In genomic region chr15:76190767-76191538, GRCh38 we compare ENCODE assay signal across 8 cellular contexts.
DNase-seq lines count a peak whose midpoint lies in the region; ATAC-seq and TF ChIP-seq lines count a peak whose summit lies in the region.

No MANE protein-coding gene starts in this region.

- peaks cover 25% of the 10 kb centered on the region for H3K27me3 Mint-ChIP-seq in activated T-helper 17 cell treated with anti-CD3 and anti-CD28 coated beads, Interleukin-2, amount 50 U/mL, for 72 hours

- no peaks in the 10 kb centered on the region for H3K9me3 Mint-ChIP-seq in activated T-helper 17 cell treated with anti-CD3 and anti-CD28 coated beads, Interleukin-2, amount 50 U/mL, for 72 hours

- peak overlapping the region; percentile 39 for H3K4me3 Mint-ChIP-seq in activated T-helper 17 cell treated with anti-CD3 and anti-CD28 coated beads, Interleukin-2, amount 50 U/mL, for 72 hours

- no peaks in the 10 kb centered on the region for H3K36me3 Mint-ChIP-seq in activated T-helper 17 cell treated with anti-CD3 and anti-CD28 coated beads, Interleukin-2, amount 50 U/mL, for 72 hours (ENCODE audit: low read depth)

- no peak overlapping the region for H3K27ac Mint-ChIP-seq in activated T-helper 17 cell treated with anti-CD3 and anti-CD28 coated beads, Interleukin-2, amount 50 U/mL, for 72 hours

- H3K4me3 ChIP-seq in fibroblast of the aortic adventitia (ENCODE audit: low read depth, low read length) = peak overlapping the region; percentile 29

- in situ Hi-C loops in KBM-7 (cut with MboI; ENCODE audit: low pct_unique_long_range_greater_than_20kb, low sequenced_read_pairs) = loop anchor here (10.0 to 25.0 kb wide), 2 partner anchors 134 to 646 kb away; no protein-coding TSS in a partner anchor

- peak; percentile 88 for TF ChIP-seq CTCF in fibroblast of the aortic adventitia (IDR thresholded peaks at IDR 0.05; ENCODE audit: insufficient read depth, low read length)

- peak; percentile 83 for ATAC-seq in GM21528 (IDR thresholded peaks at IDR 0.05; ENCODE audit: low FRiP score, unreplicated experiment)
- ATAC-seq in activated T-helper 17 cell treated with anti-CD3 and anti-CD28 coated beads, Interleukin-2, amount 50 U/mL, for 72 hours (replicated peaks) = peak; percentile 95

- DNase-seq in DMS 273 treated with DMSO at 0.1 percent for 48 hours (lab: John Stamatoyannopoulos, UW) (peak; percentile 22), KBM-7 (peak; percentile 93), RPMI8226 (peak; percentile 91), fibroblast of the aortic adventitia (ENCODE audit: low read depth) (peak; percentile 72), nucleus accumbens (lab: John Stamatoyannopoulos, UW) (peak in 49 of 56 donors; percentile 11 to 85 (median 39)), stromal cell of bone marrow (ENCODE audit: low read depth) (peak; percentile 43)

- H3K4me1 Mint-ChIP-seq in activated T-helper 17 cell treated with anti-CD3 and anti-CD28 coated beads, Interleukin-2, amount 50 U/mL, for 72 hours = peaks cover 12% of the 10 kb centered on the region

Comparison
In these comparisons a context has a peak if more than half of its experiments do, and no peak if none do; other contexts are left out.
1. Peak in every context shown above with its lines: DNase-seq, ATAC-seq and H3K4me3 ChIP-seq.
2. DNase-seq: peak in every context shown above with its lines; median percentile 93 in KBM-7; 91 in RPMI8226; 72 in fibroblast of the aortic adventitia; 43 in stromal cell of bone marrow; 39 in nucleus accumbens; 22 in DMS 273 treated with DMSO at 0.1 percent for 48 hours.